Comparison of ENCODE assay signal across 15 cellular contexts in genomic region chr17:7147772-7148171, GRCh38. TPM values are rescaled to one million over a fixed set of nuclear protein-coding genes. Genes with fewer than 3 reads are reported as not detected.
DNase-seq lines count a peak whose midpoint lies in the region; ATAC-seq, FAIRE-seq and TF ChIP-seq lines count a peak whose summit lies in the region.
"Had no signal": no experiment of that assay in that cellular context is flagged by ENCODE, and none has a peak within 500 bp of the region (broad histone marks: within the 10 kb centered on the region; RNA-seq: fewer than 3 reads in every experiment).

No MANE protein-coding gene starts in this region.

- peaks cover 6% of the 10 kb centered on the region for H3K27me3 Mint-ChIP-seq in T-helper 17 cell

- ATAC-seq in T-helper 17 cell (peak; percentile 94), HepG2 (peak; percentile 97), HG02981 (IDR thresholded peaks at IDR 0.05; ENCODE audit: unreplicated experiment) (no peak)

- 14% methylated on average over 2 of the region's 3 CpGs for WGBS in HepG2 (ENCODE audit: low lambda C conversion rate)

- H3K36me3 Mint-ChIP-seq in T-helper 17 cell (ENCODE audit: low read depth): no peaks in the 10 kb centered on the region

- H3K27me3 ChIP-seq in DOHH2 (ENCODE audit: control insufficient read depth, low read length) (no peaks in the 10 kb centered on the region; the same call in 1 of the 2 replicates), HepG2 (ENCODE audit: control insufficient read depth in 1 of 2, insufficient read depth in 2 of 2, low read length in 2 of 2) (no peaks in the 10 kb centered on the region; a peak in 1 of 5 replicates)
- H3K27me3 ChIP-seq: colonic mucosa had no signal

- H3K4me3 Mint-ChIP-seq in T-helper 17 cell: no peak overlapping the region

- TF ChIP-seq POLR2A in HepG2 (IDR thresholded peaks at IDR 0.05; ENCODE audit: insufficient read depth in 1 of 2, low read depth in 2 of 2, low read length in 2 of 2): no peak

- peaks cover 5% of the 10 kb centered on the region for H3K4me1 Mint-ChIP-seq in T-helper 17 cell

- intact Hi-C loops in HepG2 (cut with micrococcal nuclease; ENCODE audit: unreplicated experiment): no loop called here

- CTCF ChIA-PET in HepG2 (lab: Yijun Ruan, JAX; ENCODE audit: low intra/inter-chr PET ratio, low total read pairs): no interaction called here

- H3K4me2 ChIP-seq in DOHH2 (ENCODE audit: low read length) (no peak overlapping the region), HepG2 (ENCODE audit: low read depth, low read length) (no peak overlapping the region)

- no peaks in the 10 kb centered on the region for H4K20me1 ChIP-seq in DOHH2 (ENCODE audit: control insufficient read depth, insufficient read depth, low read depth, low read length)
- no peaks in the 10 kb centered on the region for H4K20me1 ChIP-seq in HepG2 (ENCODE audit: insufficient read depth, low read length)

- peak; percentile 81 for FAIRE-seq in HepG2 (lab: Jason Lieb, UNC)
- FAIRE-seq: frontal cortex had no signal

- no peak overlapping the region for H3K9ac ChIP-seq in HepG2 (ENCODE audit: insufficient read depth, low read depth, low read length)

- H3K4me3 ChIP-seq in DOHH2 (ENCODE audit: low read length): no peak overlapping the region
- no peak overlapping the region for H3K4me3 ChIP-seq in HepG2 (replicated peaks in 1 of 3; ENCODE audit: insufficient read depth in 1 of 3, low read depth in 2 of 3, low read length in 3 of 3)
- H3K4me3 ChIP-seq: colonic mucosa had no signal

- DNase-seq in T-helper 17 cell: peak in 1 of 3 donors; percentile 20
- DNase-seq in HepG2 (ENCODE audit: low spot score): peak; percentile 52
- DNase-seq in substantia nigra (lab: John Stamatoyannopoulos, UW): no peak
- DNase-seq in NCI-H1930 (lab: John Stamatoyannopoulos, UW): no peak
- DNase-seq: activated CD4-positive, CD25-positive, alpha-beta regulatory T cell; BE2C; colonic mucosa; GOT3; MM.1S; NCI-H187; SHP77 treated with DMSO at 0.1 percent for 48 hours had no signal

- peak; percentile 24; the same call in 1 of the 2 replicates for TF ChIP-seq RAD21 in HepG2 (CRISPR knock-in tag; IDR thresholded peaks at IDR 0.05)

- H3K9me2 ChIP-seq in DOHH2 (replicated peaks; ENCODE audit: control insufficient read depth, low read length): no peaks in the 10 kb centered on the region

- H3K27ac ChIP-seq in DOHH2 (ENCODE audit: low read depth, low read length): no peak overlapping the region
- no peak overlapping the region for H3K27ac ChIP-seq in HepG2 (ENCODE audit: extremely low read length, insufficient read depth, low read length)
- no peak overlapping the region for H3K27ac ChIP-seq in substantia nigra (ENCODE audit: low read depth, low read length, poor library complexity, severe bottlenecking)
- H3K27ac ChIP-seq: colonic mucosa had no signal

- no peaks in the 10 kb centered on the region for H3F3A ChIP-seq in DOHH2 (ENCODE audit: control insufficient read depth, insufficient read depth)

- H2AFZ ChIP-seq in HepG2 (ENCODE audit: low read length): no peak overlapping the region

- no peaks in the 10 kb centered on the region for H3K36me3 ChIP-seq in DOHH2 (ENCODE audit: control insufficient read depth, low read length)
- H3K36me3 ChIP-seq in HepG2 (replicated peaks in 1 of 2; ENCODE audit: control insufficient read depth in 1 of 2, insufficient read depth in 2 of 2, low read length in 2 of 2): no peaks in the 10 kb centered on the region
- H3K36me3 ChIP-seq: BE2C, colonic mucosa had no signal

- no TSS peak for BruUV-seq in HepG2 (replicated peaks; lab: Mats Ljungman, UMichigan)

- in situ Hi-C loops in HepG2 (cut with HindIII; ENCODE audit: extremely low pct_ligation_motif_present, low pct_unique_long_range_greater_than_20kb): no loop called here

- H3K79me2 ChIP-seq in DOHH2 (ENCODE audit: control insufficient read depth, low read length) (no peaks in the 10 kb centered on the region), HepG2 (ENCODE audit: insufficient read depth, low read length) (no peaks in the 10 kb centered on the region)

- H3K9me3 ChIP-seq in DOHH2 (ENCODE audit: control insufficient read depth, insufficient read depth, low read length): no peaks in the 10 kb centered on the region
- no peaks in the 10 kb centered on the region for H3K9me3 ChIP-seq in T-helper 17 cell (ENCODE audit: control insufficient read depth, low read length, poor library complexity, severe bottlenecking)
- no peaks in the 10 kb centered on the region for H3K9me3 ChIP-seq in HepG2 (ENCODE audit: low read length)
- H3K9me3 ChIP-seq: BE2C, colonic mucosa had no signal

- TF ChIP-seq CTCF in DOHH2 (IDR thresholded peaks at IDR 0.05; ENCODE audit: low read depth, low read length, poor library complexity, severe bottlenecking): peak; percentile 18
- TF ChIP-seq CTCF in GM12872 (IDR thresholded peaks at IDR 0.05; ENCODE audit: insufficient read depth, low read depth, low read length): 0 out of 3 replicates have a peak, but pooled peaks have one; percentile 6
- TF ChIP-seq CTCF in HepG2 (CRISPR knock-in tag; IDR thresholded peaks at IDR 0.05): peak; percentile 57

- POLR2A ChIA-PET in HepG2 (lab: Yijun Ruan, JAX): interaction anchor here (0.5 to 1.2 kb wide), 4 partner anchors 9 to 96 kb away, joined by 3 to 5 read pairs (median 3); no protein-coding TSS in a partner anchor

- TF ChIP-seq EP300 in HepG2 (IDR thresholded peaks at IDR 0.05; ENCODE audit: low read depth in 2 of 2, low read length in 2 of 2) (no peak), HepG2 (CRISPR knock-in tag; IDR thresholded peaks at IDR 0.05; ENCODE audit: borderline replicate concordance) (no peak)

- peak overlapping the region; percentile 81 for H3K27ac Mint-ChIP-seq in T-helper 17 cell

- H3K4me1 ChIP-seq in DOHH2 (ENCODE audit: control insufficient read depth, low read length) (no peaks in the 10 kb centered on the region), HepG2 (ENCODE audit: insufficient read depth, low read length) (peaks cover 30% of the 10 kb centered on the region)
- H3K4me1 ChIP-seq: BE2C, colonic mucosa had no signal

TF ChIP-seq in HepG2, 621 proteins besides CTCF, POLR2A, EP300 and RAD21 (continues in another document):
- TF ChIP-seq SNRNP70 (IDR thresholded peaks at IDR 0.05; ENCODE audit: low read depth, low read length): no peak
- TF ChIP-seq FLYWCH1 (CRISPR knock-in tag; IDR thresholded peaks at IDR 0.05): no peak
- peak; percentile 31; the same call in 1 of the 2 replicates for TF ChIP-seq NCOR1 (IDR thresholded peaks at IDR 0.05; ENCODE audit: borderline replicate concordance, low read length)
- TF ChIP-seq RBM22 (optimal IDR thresholded peaks at IDR 0.05; ENCODE audit: low read length): no peak
- TF ChIP-seq SMC3 (IDR thresholded peaks at IDR 0.05; ENCODE audit: low read length): peak; percentile 33; the same call in 1 of the 2 replicates
- TF ChIP-seq TRIM24 (CRISPR knock-in tag; IDR thresholded peaks at IDR 0.05): no peak

RNA-seq across cellular contexts. Expression of gene ASGR1, which starts 31.4 kb away (rescaled TPM):
- total RNA-seq in T-helper 17 cell: under 1 TPM; 0.42 to 0.92 TPM
- 156 and 353 TPM in 2 replicates for total RNA-seq in HepG2 (2016; rRNA removed; fragmentation: Illumina TruSeq; extraction: Trizol)
- 114 and 140 TPM in 2 replicates for total RNA-seq in HepG2 (2016; cell fraction: cytosol; rRNA removed; fragmentation: Illumina TruSeq; extraction: Trizol; ENCODE audit: low read depth)
- 143 and 370 TPM in 2 replicates for total RNA-seq in HepG2 (2016; cell fraction: insoluble cytoplasmic fraction; rRNA removed; fragmentation: Illumina TruSeq; extraction: Trizol)
- total RNA-seq in HepG2 (2016; cell fraction: membrane; rRNA removed; fragmentation: Illumina TruSeq; extraction: Trizol): 141 and 170 TPM in 2 replicates
- total RNA-seq in HepG2 (2016; cell fraction: nucleus; rRNA removed; fragmentation: Illumina TruSeq; extraction: Trizol): 259 and 311 TPM in 2 replicates
- 796 and 885 TPM in 2 replicates for polyA plus RNA-seq in HepG2 (2011; rRNA removed)
- 756 and 1,094 TPM in 2 replicates for polyA plus RNA-seq in HepG2 (2011; cell fraction: cytosol; rRNA removed)
- polyA plus RNA-seq in HepG2 (2011; cell fraction: nucleus; rRNA removed): 1,952 and 2,162 TPM in 2 replicates
- polyA plus RNA-seq in HepG2 (2012): 455 and 483 TPM in 2 replicates
- 105 and 129 TPM in 2 replicates for polyA plus RNA-seq in HepG2 (2016; cell fraction: cytosol; fragmentation: Illumina TruSeq; extraction: Trizol; ENCODE audit: low read depth)
- 167 and 180 TPM in 2 replicates for polyA plus RNA-seq in HepG2 (2016; cell fraction: insoluble cytoplasmic fraction; fragmentation: Illumina TruSeq; extraction: Trizol; ENCODE audit: low read depth)
- 121 and 143 TPM in 2 replicates for polyA plus RNA-seq in HepG2 (2016; cell fraction: membrane; fragmentation: Illumina TruSeq; extraction: Trizol; ENCODE audit: low read depth)
- 760 and 778 TPM in 2 replicates for polyA plus RNA-seq in HepG2 (2016; cell fraction: nucleus; fragmentation: Illumina TruSeq; extraction: Trizol; ENCODE audit: insufficient read depth, low read depth)
- polyA minus RNA-seq in HepG2 (2011; rRNA and poly(A)+ RNA removed; ENCODE audit: low replicate concordance): 0.19 and 386 TPM in 2 replicates
- 254 and 269 TPM in 2 replicates for polyA minus RNA-seq in HepG2 (2011; cell fraction: cytosol; rRNA and poly(A)+ RNA removed)
- polyA minus RNA-seq in HepG2 (2011; cell fraction: nucleus; rRNA and poly(A)+ RNA removed): 141 and 153 TPM in 2 replicates

RNA-seq across cellular contexts. Expression of gene ASGR2, which starts 33.1 kb away (rescaled TPM):
- total RNA-seq in T-helper 17 cell: under 1 TPM; 0.67 to 0.78 TPM
- total RNA-seq in HepG2 (2016; rRNA removed; fragmentation: Illumina TruSeq; extraction: Trizol): 142 and 320 TPM in 2 replicates
- 153 and 157 TPM in 2 replicates for total RNA-seq in HepG2 (2016; cell fraction: cytosol; rRNA removed; fragmentation: Illumina TruSeq; extraction: Trizol; ENCODE audit: low read depth)
- 137 and 326 TPM in 2 replicates for total RNA-seq in HepG2 (2016; cell fraction: insoluble cytoplasmic fraction; rRNA removed; fragmentation: Illumina TruSeq; extraction: Trizol)
- total RNA-seq in HepG2 (2016; cell fraction: membrane; rRNA removed; fragmentation: Illumina TruSeq; extraction: Trizol): 154 and 165 TPM in 2 replicates
- total RNA-seq in HepG2 (2016; cell fraction: nucleus; rRNA removed; fragmentation: Illumina TruSeq; extraction: Trizol): 251 and 289 TPM in 2 replicates
- 754 and 762 TPM in 2 replicates for polyA plus RNA-seq in HepG2 (2011; rRNA removed)
- polyA plus RNA-seq in HepG2 (2011; cell fraction: cytosol; rRNA removed): 620 and 780 TPM in 2 replicates
- 692 and 800 TPM in 2 replicates for polyA plus RNA-seq in HepG2 (2011; cell fraction: nucleus; rRNA removed)
- polyA plus RNA-seq in HepG2 (2012): 341 and 394 TPM in 2 replicates
- 194 and 207 TPM in 2 replicates for polyA plus RNA-seq in HepG2 (2016; cell fraction: cytosol; fragmentation: Illumina TruSeq; extraction: Trizol; ENCODE audit: low read depth)
- 170 and 186 TPM in 2 replicates for polyA plus RNA-seq in HepG2 (2016; cell fraction: insoluble cytoplasmic fraction; fragmentation: Illumina TruSeq; extraction: Trizol; ENCODE audit: low read depth)
- polyA plus RNA-seq in HepG2 (2016; cell fraction: membrane; fragmentation: Illumina TruSeq; extraction: Trizol; ENCODE audit: low read depth): 175 and 177 TPM in 2 replicates
- 623 and 667 TPM in 2 replicates for polyA plus RNA-seq in HepG2 (2016; cell fraction: nucleus; fragmentation: Illumina TruSeq; extraction: Trizol; ENCODE audit: insufficient read depth, low read depth)
- 371 TPM in 1 of 2 replicates, not detected in the other for polyA minus RNA-seq in HepG2 (2011; rRNA and poly(A)+ RNA removed; ENCODE audit: low replicate concordance)
- polyA minus RNA-seq in HepG2 (2011; cell fraction: cytosol; rRNA and poly(A)+ RNA removed): 131 TPM in 2 replicates
- polyA minus RNA-seq in HepG2 (2011; cell fraction: nucleus; rRNA and poly(A)+ RNA removed): 102 and 109 TPM in 2 replicates
- total RNA-seq: frontal cortex had no signal

Comparison
In these comparisons a context has a peak if more than half of its experiments do, and no peak if none do; other contexts are left out.
1. CTCF ChIP-seq: peak in every context shown above with its lines; median percentile 57 in HepG2; 18 in DOHH2; 6 in GM12872.
2. RNA of gene ASGR1, which starts 31.4 kb away (total RNA-seq): 114 to 370 TPM in HepG2; 0.42 to 0.92 TPM in T-helper 17 cell; every median in the first group is over 10 times any median in the second.
3. RNA of gene ASGR2, which starts 33.1 kb away (total RNA-seq): 137 to 326 TPM in HepG2; 0.67 to 0.78 TPM in T-helper 17 cell; every median in the first group is over 10 times any median in the second.